Comparison of ENCODE assay signal across 16 cellular contexts in genomic region chr10:19749185-19749729, GRCh38.
DNase-seq lines count a peak whose midpoint lies in the region; ATAC-seq, FAIRE-seq and TF ChIP-seq lines count a peak whose summit lies in the region.
"Had no signal": no experiment of that assay in that cellular context is flagged by ENCODE, and none has a peak within 500 bp of the region (broad histone marks: within the 10 kb centered on the region; RNA-seq: fewer than 3 reads in every experiment).

No MANE protein-coding gene starts in this region.

- H3K9me3 Mint-ChIP-seq in astrocyte (ENCODE audit: unreplicated experiment), result peaks cover 6% of the 10 kb centered on the region
- H3K9me3 Mint-ChIP-seq: central memory CD8-positive, alpha-beta T cell had no signal

- no peak overlapping the region for H3K4me2 ChIP-seq in astrocyte (ENCODE audit: low read length)

- peak overlapping the region; percentile 47 for H3K27ac ChIP-seq in astrocyte (ENCODE audit: low read depth, low read length)
- H3K27ac ChIP-seq in foreskin keratinocyte, result no peak overlapping the region
- H3K27ac ChIP-seq in upper lobe of right lung, result no peak overlapping the region
- H3K27ac ChIP-seq: RWPE1 had no signal

- H3K4me3 ChIP-seq in astrocyte (ENCODE audit: insufficient read depth, low read depth, low read length), result no peak overlapping the region
- H3K4me3 ChIP-seq in upper lobe of right lung, result no peak overlapping the region

- H3K9ac ChIP-seq in astrocyte (ENCODE audit: low read length), result no peak overlapping the region

- H3K9me3 ChIP-seq in astrocyte (ENCODE audit: insufficient read depth, low read depth, low read length) (no peaks in the 10 kb centered on the region), upper lobe of right lung (no peaks in the 10 kb centered on the region)

- peak overlapping the region; percentile 42 for H2AFZ ChIP-seq in astrocyte (ENCODE audit: low read depth, low read length)

- intact Hi-C loops in upper lobe of right lung (cut with DNase I), result no loop called here

- no peak for FAIRE-seq in astrocyte (lab: Jason Lieb, UNC)

- H3K36me3 ChIP-seq in astrocyte (ENCODE audit: insufficient read depth, low read length), result no peaks in the 10 kb centered on the region
- no peaks in the 10 kb centered on the region for H3K36me3 ChIP-seq in upper lobe of right lung

- H3K27me3 Mint-ChIP-seq in astrocyte (ENCODE audit: low read depth, unreplicated experiment), result no peaks in the 10 kb centered on the region
- H3K27me3 Mint-ChIP-seq: activated naive CD4-positive, alpha-beta T cell treated with anti-CD3 and anti-CD28 coated beads, Interleukin-2, amount 50 U/mL, for 24 hours; central memory CD8-positive, alpha-beta T cell; naive thymus-derived CD8-positive, alpha-beta T cell had no signal

- H3K27ac Mint-ChIP-seq in astrocyte (ENCODE audit: unreplicated experiment), result peak overlapping the region; percentile 96
- H3K27ac Mint-ChIP-seq: activated naive CD4-positive, alpha-beta T cell treated with anti-CD3 and anti-CD28 coated beads, Interleukin-2, amount 50 U/mL, for 24 hours; naive thymus-derived CD8-positive, alpha-beta T cell had no signal

- H3K27me3 ChIP-seq in astrocyte (ENCODE audit: insufficient read depth, low read length) (no peaks in the 10 kb centered on the region), foreskin keratinocyte (no peaks in the 10 kb centered on the region), upper lobe of right lung (no peaks in the 10 kb centered on the region)

- H3K4me1 ChIP-seq in astrocyte (ENCODE audit: insufficient read depth, low read length) (peaks cover 3% of the 10 kb centered on the region), foreskin keratinocyte (no peaks in the 10 kb centered on the region), upper lobe of right lung (no peaks in the 10 kb centered on the region)

- H3K4me3 Mint-ChIP-seq in astrocyte (ENCODE audit: unreplicated experiment), result no peak overlapping the region
- H3K4me3 Mint-ChIP-seq: activated naive CD4-positive, alpha-beta T cell treated with anti-CD3 and anti-CD28 coated beads, Interleukin-2, amount 50 U/mL, for 24 hours; central memory CD8-positive, alpha-beta T cell; naive thymus-derived CD8-positive, alpha-beta T cell had no signal

- no peaks in the 10 kb centered on the region for H3K36me3 Mint-ChIP-seq in astrocyte (ENCODE audit: low read depth, unreplicated experiment)
- H3K36me3 Mint-ChIP-seq: activated naive CD4-positive, alpha-beta T cell treated with anti-CD3 and anti-CD28 coated beads, Interleukin-2, amount 50 U/mL, for 24 hours; naive thymus-derived CD8-positive, alpha-beta T cell had no signal

- H3K79me2 ChIP-seq in astrocyte (ENCODE audit: insufficient read depth, low read length), result no peaks in the 10 kb centered on the region

- peaks cover 10% of the 10 kb centered on the region for H3K4me1 Mint-ChIP-seq in astrocyte (ENCODE audit: low read depth, unreplicated experiment)
- H3K4me1 Mint-ChIP-seq: activated naive CD4-positive, alpha-beta T cell treated with anti-CD3 and anti-CD28 coated beads, Interleukin-2, amount 50 U/mL, for 24 hours; central memory CD8-positive, alpha-beta T cell; naive thymus-derived CD8-positive, alpha-beta T cell had no signal

- DNase-seq in HCEC 1CT (peak; percentile 24), astrocyte (ENCODE audit: low read depth) (peak; percentile 90), foreskin keratinocyte (peak; percentile 32 to 60), upper lobe of right lung (no peak), T-helper 2 cell (no peak), NCI-H82 (lab: John Stamatoyannopoulos, UW) (no peak)
- DNase-seq: activated CD4-positive, alpha-beta T cell treated with anti-CD3 and anti-CD28 coated beads for 1 hour; GDM1; hypothalamus; naive thymus-derived CD8-positive, alpha-beta T cell; NCI-H2029; NCI-H69 had no signal

- peak; percentile 35 for ATAC-seq in foreskin keratinocyte
- ATAC-seq in upper lobe of right lung, result peak; percentile 90
- ATAC-seq in HG02798 (IDR thresholded peaks at IDR 0.05; ENCODE audit: poor library complexity, unreplicated experiment), result no peak
- ATAC-seq: naive thymus-derived CD8-positive, alpha-beta T cell had no signal

- no peaks in the 10 kb centered on the region for H4K20me1 ChIP-seq in astrocyte (ENCODE audit: insufficient read depth, low read length)

- peak; percentile 5 for TF ChIP-seq CTCF in astrocyte (IDR thresholded peaks at IDR 0.05; ENCODE audit: insufficient read depth, low read depth, low read length)
- TF ChIP-seq CTCF in foreskin keratinocyte (conservative IDR thresholded peaks at IDR 0.05), result no peak
- no peak for TF ChIP-seq CTCF in upper lobe of right lung (IDR thresholded peaks at IDR 0.05)

Comparison
In these comparisons a context has a peak if more than half of its experiments do, and no peak if none do; other contexts are left out.
1. DNase-seq: peak in HCEC 1CT (single experiment), astrocyte (single experiment) and foreskin keratinocyte (2 of 2); none in upper lobe of right lung (single experiment), T-helper 2 cell (0 of 5) and NCI-H82 (single experiment).